1 cellular context compared by ENCODE assay signal in the genomic region with DNA sequence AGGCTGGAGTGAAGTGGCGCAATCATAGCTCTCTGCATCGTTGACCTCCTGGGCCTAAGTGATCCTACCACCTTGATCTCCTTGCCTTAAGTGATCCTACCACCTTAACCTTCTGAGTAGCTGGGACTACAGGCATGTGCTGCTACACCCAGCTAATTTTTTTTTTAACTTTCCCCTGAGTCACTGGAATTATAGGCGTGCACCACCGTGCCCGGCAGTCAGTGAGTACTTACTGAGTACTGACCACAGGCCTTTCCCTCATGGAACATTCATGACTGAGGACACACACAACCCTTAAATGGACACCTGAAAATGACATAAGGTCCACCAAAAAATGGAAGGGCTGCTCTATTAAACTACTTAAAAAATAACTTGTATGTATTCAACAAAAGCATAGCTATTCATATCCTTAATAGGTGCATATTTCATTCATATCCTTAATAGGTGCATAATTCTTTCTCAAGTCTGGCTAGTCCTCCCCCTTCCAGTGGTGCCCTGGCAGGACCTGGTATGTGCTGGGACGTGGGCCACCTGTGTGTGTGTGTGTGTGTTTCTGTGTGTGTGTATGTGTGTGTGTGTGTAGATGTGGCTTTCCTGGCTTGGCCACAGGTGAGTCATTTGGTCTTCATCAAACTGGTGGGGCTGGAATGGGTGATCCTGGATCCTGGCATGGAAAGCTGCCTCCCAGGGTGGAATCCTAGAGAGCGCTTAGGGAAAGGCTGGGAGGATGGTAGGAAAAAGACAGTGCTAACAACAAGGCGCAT.
TF ChIP-seq lines count a peak whose summit lies in the region.

No MANE protein-coding gene starts in this region.

TF ChIP-seq in HepG2, 621 proteins besides CTCF, POLR2A, EP300 and RAD21:
- TF ChIP-seq CEBPB (IDR thresholded peaks at IDR 0.05; ENCODE audit: borderline replicate concordance, low read depth, low read length) (peak; percentile 1; the same call in 1 of the 2 replicates), PHF21A (CRISPR knock-in tag; IDR thresholded peaks at IDR 0.05) (no peak)
